ENCODE assay signal across 23 cellular contexts in genomic region chr2:21396252-21396651, GRCh38.
"Had no signal": no experiment of that assay in that cellular context is flagged by ENCODE, and none has a peak within 500 bp of the region (broad histone marks: within the 10 kb centered on the region; RNA-seq: fewer than 3 reads in every experiment).

No MANE protein-coding gene starts in this region.

- H3K27me3 ChIP-seq: ascending aorta, neutrophil, tibial artery, uterus had no signal

- H3K27ac ChIP-seq: ascending aorta, coronary artery, epithelial cell of prostate, heart right ventricle, left ventricle myocardium inferior, neutrophil, tibial artery, uterus, WERI-Rb-1 had no signal

- DNase-seq: activated CD4-positive, alpha-beta T cell treated with anti-CD3 and anti-CD28 coated beads, Interleukin-2, amount 10 ng/mL, durations not matched to agents 7 days and 5 days; activated CD4-positive, CD25-positive, alpha-beta regulatory T cell treated with anti-CD3 and anti-CD28 coated beads, Interleukin-2, amount 50 U/mL, for 72 hours; activated CD8-positive, alpha-beta T cell treated with anti-CD3 and anti-CD28 coated beads, Interleukin-2, amount 10 ng/mL, durations not matched to agents 7 days and 5 days; activated gamma-delta T cell treated with Interleukin-2 at 50 U/mL for 16 hours; activated T-cell treated with anti-CD3 and anti-CD28 coated beads, Interleukin-2, amount 50 U/mL, for 1 hour; endodermal cell; foreskin fibroblast; heart right ventricle; kidney; left ventricle myocardium inferior; small intestine; stimulated activated CD4-positive, alpha-beta T cell treated with anti-CD3 and anti-CD28 coated beads, Interleukin-2, amount 100 ng/mL, for 24 hours; stimulated activated naive CD8-positive, alpha-beta T cell treated with anti-CD3 and anti-CD28 coated beads, Interleukin-15, amount 100 ng/mL, for 72 hours; T-helper 2 cell; tibial artery; uterus; WERI-Rb-1 had no signal

- ATAC-seq: activated CD8-positive, alpha-beta T cell treated with anti-CD3 and anti-CD28 coated beads, Interleukin-2, amount 10 ng/mL, durations not matched to agents 7 days and 5 days; heart right ventricle; sciatic nerve; stimulated activated effector memory CD8-positive, alpha-beta T cell treated with anti-CD3 and anti-CD28 coated beads, Interleukin-12 subunit alpha, Interleukin-12 subunit beta, amount 100 ng/mL, for 72 hours; stimulated activated naive CD8-positive, alpha-beta T cell treated with anti-CD3 and anti-CD28 coated beads, Interleukin-15, amount 100 ng/mL, for 72 hours had no signal

- H3K9me3 ChIP-seq: ascending aorta, heart right ventricle, left ventricle myocardium inferior, neutrophil, tibial artery, uterus had no signal

- H3K36me3 ChIP-seq: ascending aorta, heart right ventricle, left ventricle myocardium inferior, neutrophil, tibial artery, uterus, WERI-Rb-1 had no signal

- H3K4me1 ChIP-seq: ascending aorta, heart right ventricle, left ventricle myocardium inferior, tibial artery, uterus had no signal

- H3K4me3 ChIP-seq: ascending aorta, coronary artery, heart right ventricle, left ventricle myocardium inferior, tibial artery, uterus had no signal
